30 cellular contexts compared by ENCODE assay signal in genomic region chr7:15057272-15057671, GRCh38.
DNase-seq lines count a peak whose midpoint lies in the region; ATAC-seq and TF ChIP-seq lines count a peak whose summit lies in the region.
"Had no signal": no experiment of that assay in that cellular context is flagged by ENCODE, and none has a peak within 500 bp of the region (broad histone marks: within the 10 kb centered on the region; RNA-seq: fewer than 3 reads in every experiment).

No MANE protein-coding gene starts in this region.

- DNase-seq in ACHN (peak; percentile 74), M059J (ENCODE audit: low read depth) (peak; percentile 24), kidney epithelial cell (ENCODE audit: low read depth) (peak; percentile 66), HUDEP-2 (lab: John Stamatoyannopoulos, UW; ENCODE audit: unreplicated experiment in 76 of 76) (no peak), A172 (ENCODE audit: low spot score) (no peak), H7 (no peak)
- DNase-seq: 8988T; activated CD4-positive, alpha-beta T cell treated with anti-CD3 and anti-CD28 coated beads, Interleukin-2, amount 10 ng/mL, durations not matched to agents 24 days and 14 days; activated CD8-positive, alpha-beta memory T cell treated with anti-CD3 and anti-CD28 coated beads, Interleukin-2, amount 10 ng/mL, durations not matched to agents 7 days and 5 days; activated naive CD4-positive, alpha-beta T cell; activated T-cell treated with anti-CD3 and anti-CD28 coated beads, Interleukin-2, amount 50 U/mL, for 48 hours; AML-193; CD8-positive, alpha-beta memory T cell; central memory CD4-positive, alpha-beta T cell; esophagus squamous epithelium; GM23248; HFFc6; left ventricle myocardium superior; midbrain; naive thymus-derived CD4-positive, alpha-beta T cell; NCI-H1436 treated with DMSO at 0.1 percent for 48 hours; NCI-H2107; PC-3; SHP77 treated with DMSO at 0.1 percent for 48 hours; small intestine; stimulated activated CD4-positive, alpha-beta T cell treated with anti-CD3 and anti-CD28 coated beads, Interleukin-2, amount 100 ng/mL, for 24 hours; T-helper 9 cell; tibial artery had no signal

- TF ChIP-seq POLR2A in GM18505 (IDR thresholded peaks at IDR 0.05; ENCODE audit: borderline replicate concordance, extremely low read depth, insufficient read depth, insufficient read length): no peak

- no peak for TF ChIP-seq CTCF in kidney epithelial cell (IDR thresholded peaks at IDR 0.05; ENCODE audit: insufficient read depth, low read length, poor library complexity, severe bottlenecking)

- H3K36me3 ChIP-seq in kidney epithelial cell (ENCODE audit: control insufficient read depth, insufficient read depth, low read length) (no peaks in the 10 kb centered on the region), H7 (replicated peaks; ENCODE audit: control insufficient read depth, insufficient read depth, low read length) (no peaks in the 10 kb centered on the region)
- H3K36me3 ChIP-seq: esophagus squamous epithelium, tibial artery had no signal

- H3K4me3 ChIP-seq in kidney epithelial cell (ENCODE audit: low read depth, low read length) (no peak overlapping the region), H7 (ENCODE audit: insufficient read depth, low read depth, low read length) (no peak overlapping the region)
- H3K4me3 ChIP-seq: esophagus squamous epithelium, GM23248, tibial artery had no signal

- H3K27me3 ChIP-seq in kidney epithelial cell (ENCODE audit: control insufficient read depth, insufficient read depth, low read length): no peaks in the 10 kb centered on the region
- H3K27me3 ChIP-seq in H7 (ENCODE audit: control insufficient read depth, insufficient read depth, low read length): no peaks in the 10 kb centered on the region
- H3K27me3 ChIP-seq: esophagus squamous epithelium, tibial artery had no signal

- in situ Hi-C loops in ACHN (cut with HindIII; ENCODE audit: low pct_ligation_motif_present, low pct_unique_long_range_greater_than_20kb, low sequenced_read_pairs): no loop called here

- ATAC-seq in GM18870 (IDR thresholded peaks at IDR 0.05; ENCODE audit: unreplicated experiment) (peak; percentile 74), GM18505 (IDR thresholded peaks at IDR 0.05; ENCODE audit: unreplicated experiment) (no peak)
- ATAC-seq: activated CD8-positive, alpha-beta memory T cell treated with anti-CD3 and anti-CD28 coated beads, Interleukin-2, amount 10 ng/mL, durations not matched to agents 7 days and 5 days; left ventricle myocardium superior; naive thymus-derived CD4-positive, alpha-beta T cell; PC-3 had no signal

Comparison
In these comparisons a context has a peak if more than half of its experiments do, and no peak if none do; other contexts are left out.
1. DNase-seq: peak in ACHN (single experiment), M059J (single experiment) and kidney epithelial cell (single experiment); none in HUDEP-2 (0 of 76), A172 (single experiment) and H7 (single experiment).